20 cellular contexts compared by ENCODE assay signal in the genomic region with DNA sequence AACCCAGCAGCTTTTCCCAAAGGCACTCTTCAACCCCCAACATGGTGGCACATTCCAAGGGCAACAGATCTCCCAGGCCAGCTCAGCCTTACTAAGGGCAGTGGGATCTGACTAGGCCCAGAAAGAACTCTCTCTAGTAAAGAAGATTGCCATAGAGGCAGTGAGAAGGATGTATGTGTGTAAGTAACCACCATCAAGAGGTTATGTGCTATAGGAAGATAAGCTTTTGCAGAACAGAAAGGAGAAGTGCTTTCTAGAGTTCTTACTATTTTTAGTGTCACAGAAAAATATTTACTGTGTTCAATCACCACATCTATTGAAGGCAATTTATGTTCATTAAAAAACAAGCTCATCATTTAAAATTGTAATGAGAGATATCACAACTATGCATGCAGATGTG.
DNase-seq lines count a peak whose midpoint lies in the region; ATAC-seq, FAIRE-seq and TF ChIP-seq lines count a peak whose summit lies in the region.
"Had no signal": no experiment of that assay in that cellular context is flagged by ENCODE, and none has a peak within 500 bp of the region (broad histone marks: within the 10 kb centered on the region; RNA-seq: fewer than 3 reads in every experiment).

No MANE protein-coding gene starts in this region.

- FAIRE-seq in GM12878 (lab: Jason Lieb, UNC): no peak

- POLR2A ChIA-PET in GM12878 (lab: Charles Lee): no interaction called here

- H3K4me2 ChIP-seq in GM12878 (ENCODE audit: control insufficient read depth, insufficient read depth): no peak overlapping the region

- BruUV-seq in GM12878 (replicated peaks; lab: Mats Ljungman, UMichigan): no TSS peak

- no peaks in the 10 kb centered on the region for H3K36me3 ChIP-seq in GM12878 (ENCODE audit: control insufficient read depth in 2 of 2, insufficient read depth in 2 of 2, low read length in 1 of 2)
- no peaks in the 10 kb centered on the region for H3K36me3 ChIP-seq in lower lobe of right lung
- H3K36me3 ChIP-seq: esophagus muscularis mucosa, ovary had no signal

- H3K9me3 ChIP-seq in GM12878 (replicated peaks; ENCODE audit: control insufficient read depth, insufficient read depth, low read length) (no peaks in the 10 kb centered on the region), lower lobe of right lung (no peaks in the 10 kb centered on the region)
- H3K9me3 ChIP-seq: esophagus muscularis mucosa, ovary had no signal

- H3K79me2 ChIP-seq in GM12878 (ENCODE audit: control insufficient read depth, insufficient read depth, low read length): no peaks in the 10 kb centered on the region

- no peak overlapping the region for H2AFZ ChIP-seq in GM12878 (ENCODE audit: control insufficient read depth, low read depth, low read length)

- H3K4me1 ChIP-seq in GM12878 (ENCODE audit: control insufficient read depth, insufficient read depth, low read length) (no peaks in the 10 kb centered on the region), lower lobe of right lung (no peaks in the 10 kb centered on the region)
- H3K4me1 ChIP-seq: esophagus muscularis mucosa had no signal

- no peaks in the 10 kb centered on the region for H3K27me3 ChIP-seq in GM12878 (replicated peaks in 1 of 2; ENCODE audit: control insufficient read depth in 2 of 2, insufficient read depth in 2 of 2, low read length in 1 of 2)
- no peaks in the 10 kb centered on the region for H3K27me3 ChIP-seq in lower lobe of right lung (ENCODE audit: low read depth)
- H3K27me3 ChIP-seq: esophagus muscularis mucosa, ovary had no signal

- SMC1A ChIA-PET in GM12878 (lab: Charles Lee; ENCODE audit: uncharacterized antibody, unreplicated experiment): interaction anchor here (0.9 to 1.2 kb wide), 2 partner anchors 10 to 15 kb away, joined by 3 read pairs; no protein-coding TSS in a partner anchor

- RAD21 ChIA-PET in GM12878 (lab: Charles Lee; ENCODE audit: unreplicated experiment): no interaction called here

- ATAC-seq in GM18519 (IDR thresholded peaks at IDR 0.05; ENCODE audit: low FRiP score, unreplicated experiment) (peak; percentile 57), GM21528 (IDR thresholded peaks at IDR 0.05; ENCODE audit: low FRiP score, unreplicated experiment) (peak; percentile 49), GM12878 (no peak), HG02759 (IDR thresholded peaks at IDR 0.05; ENCODE audit: unreplicated experiment) (no peak), lower lobe of right lung (no peak)
- ATAC-seq: HCT116 had no signal

- CTCF ChIA-PET in GM12878 (lab: Yijun Ruan, JAX): interaction anchor here (1.3 kb wide), 1 partner anchor 291 kb away, joined by 3 read pairs; no protein-coding TSS in a partner anchor

- in situ Hi-C loops in GM12878 (cut with MboI): no loop called here

- no peak overlapping the region for H3K9ac ChIP-seq in GM12878 (ENCODE audit: control insufficient read depth, insufficient read depth, low read length)

- TF ChIP-seq EP300 in GM12878 (IDR thresholded peaks at IDR 0.05; ENCODE audit: borderline replicate concordance in 1 of 2, control insufficient read depth in 1 of 2, low read depth in 2 of 2, low read length in 2 of 2): no peak

- TF ChIP-seq CTCF in GM12878 (IDR thresholded peaks at IDR 0.05 in 2 of 3, conservative IDR thresholded peaks at IDR 0.05 in 1 of 3; ENCODE audit: control insufficient read depth in 2 of 3, extremely low read depth in 1 of 3, insufficient read depth in 1 of 3, low read depth in 3 of 3, low read length in 3 of 3): no peak
- TF ChIP-seq CTCF in lower lobe of right lung (IDR thresholded peaks at IDR 0.05): no peak

- intact Hi-C loops in GM12878 (cut with micrococcal nuclease; ENCODE audit: unreplicated experiment): no loop called here
- intact Hi-C loops in lower lobe of right lung (cut with DNase I): no loop called here

- TF ChIP-seq RAD21 in GM12878 (IDR thresholded peaks at IDR 0.05; ENCODE audit: insufficient read depth, low read depth, low read length): no peak

- H3K27ac ChIP-seq in GM12878 (ENCODE audit: control insufficient read depth, insufficient read depth) (no peak overlapping the region), lower lobe of right lung (no peak overlapping the region)
- H3K27ac ChIP-seq: esophagus muscularis mucosa, ovary had no signal

- TF ChIP-seq POLR2A in GM12878 (IDR thresholded peaks at IDR 0.05; ENCODE audit: low read depth, low read length): no peak

- H4K20me1 ChIP-seq in GM12878 (ENCODE audit: control insufficient read depth, insufficient read depth): no peaks in the 10 kb centered on the region

- H3K4me3 ChIP-seq in GM12878 (no peak overlapping the region), lower lobe of right lung (no peak overlapping the region)
- H3K4me3 ChIP-seq: esophagus muscularis mucosa, ovary had no signal

- DNase-seq in NAMALWA (ENCODE audit: low spot score) (peak; percentile 7), GM12878 (ENCODE audit: low read depth, low spot score) (no peak), HUDEP-2 (lab: John Stamatoyannopoulos, UW; ENCODE audit: unreplicated experiment in 76 of 76) (no peak), lower lobe of right lung (no peak)
- DNase-seq in stimulated activated CD4-positive, alpha-beta T cell treated with anti-CD3 and anti-CD28 coated beads, Interleukin-2, amount 100 ng/mL, for 24 hours: no peak
- DNase-seq: activated CD4-positive, alpha-beta T cell treated with anti-CD3 and anti-CD28 coated beads for 1 hour; activated CD8-positive, alpha-beta memory T cell treated with anti-CD3 and anti-CD28 coated beads, Interleukin-2, amount 50 U/mL, for 4 hours; activated gamma-delta T cell; caudate nucleus; KG1; NCI-H1436; ovary; SHP77; stimulated activated CD4-positive, alpha-beta T cell treated with anti-CD3 and anti-CD28 coated beads, Interleukin-2, amount 100 ng/mL, for 48 hours; T-helper 2 cell had no signal

TF ChIP-seq in GM12878, 131 proteins besides CTCF, POLR2A, EP300 and RAD21:
- TF ChIP-seq, protein P1, sequence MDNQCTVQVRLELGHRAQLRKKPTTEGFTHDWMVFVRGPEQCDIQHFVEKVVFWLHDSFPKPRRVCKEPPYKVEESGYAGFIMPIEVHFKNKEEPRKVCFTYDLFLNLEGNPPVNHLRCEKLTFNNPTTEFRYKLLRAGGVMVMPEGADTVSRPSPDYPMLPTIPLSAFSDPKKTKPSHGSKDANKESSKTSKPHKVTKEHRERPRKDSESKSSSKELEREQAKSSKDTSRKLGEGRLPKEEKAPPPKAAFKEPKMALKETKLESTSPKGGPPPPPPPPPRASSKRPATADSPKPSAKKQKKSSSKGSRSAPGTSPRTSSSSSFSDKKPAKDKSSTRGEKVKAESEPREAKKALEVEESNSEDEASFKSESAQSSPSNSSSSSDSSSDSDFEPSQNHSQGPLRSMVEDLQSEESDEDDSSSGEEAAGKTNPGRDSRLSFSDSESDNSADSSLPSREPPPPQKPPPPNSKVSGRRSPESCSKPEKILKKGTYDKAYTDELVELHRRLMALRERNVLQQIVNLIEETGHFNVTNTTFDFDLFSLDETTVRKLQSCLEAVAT (IDR thresholded peaks at IDR 0.05): no peak
- TF ChIP-seq SPI1 (IDR thresholded peaks at IDR 0.05; ENCODE audit: borderline replicate concordance, insufficient read depth, low read depth, low read length): 0 out of 2 replicates have a peak, but pooled peaks have one; percentile 29
TF ChIP-seq in GM12878: peak in this region for 1.

Comparison
In these comparisons a context has a peak if more than half of its experiments do, and no peak if none do; other contexts are left out.
1. ATAC-seq: peak in GM18519 (single experiment) and GM21528 (single experiment); none in GM12878 (single experiment), HG02759 (single experiment) and lower lobe of right lung (0 of 2).